In the genomic region with DNA sequence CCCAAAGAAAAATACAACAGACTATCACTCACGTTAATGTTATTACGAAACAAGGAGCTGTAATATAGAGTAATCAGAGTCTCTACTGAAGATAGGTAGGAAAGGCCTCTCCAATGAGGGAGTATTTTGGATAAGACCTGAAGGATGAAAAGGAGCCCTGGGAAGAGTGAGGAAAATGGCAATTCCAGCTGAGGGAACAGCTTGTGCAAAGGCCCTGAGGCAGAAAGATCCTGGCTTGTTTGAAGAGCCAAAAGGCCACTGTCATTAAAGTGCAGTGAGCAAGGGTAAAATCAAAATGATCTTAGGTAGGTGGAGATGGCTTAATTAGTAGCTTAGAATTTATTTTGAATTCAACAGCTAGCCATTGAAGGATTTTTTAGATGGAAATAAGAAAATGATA, we compare ENCODE assay signal across 26 cellular contexts.
DNase-seq lines count a peak whose midpoint lies in the region; ATAC-seq, FAIRE-seq and TF ChIP-seq lines count a peak whose summit lies in the region.
"Had no signal": no experiment of that assay in that cellular context is flagged by ENCODE, and none has a peak within 500 bp of the region (broad histone marks: within the 10 kb centered on the region; RNA-seq: fewer than 3 reads in every experiment).

No MANE protein-coding gene starts in this region.

- no peaks in the 10 kb centered on the region for H3K36me3 Mint-ChIP-seq in activated CD4-positive, alpha-beta memory T cell treated with anti-CD3 and anti-CD28 coated beads for 36 hours
- H3K36me3 Mint-ChIP-seq: CD14-positive monocyte; CD4-positive, alpha-beta memory T cell; CD4-positive, CD25-positive, alpha-beta regulatory T cell had no signal

- no peak overlapping the region for H3K18ac ChIP-seq in H1 (ENCODE audit: extremely low read depth, low read length)

- H3K4me3 Mint-ChIP-seq in activated CD4-positive, alpha-beta memory T cell treated with anti-CD3 and anti-CD28 coated beads for 36 hours: no peak overlapping the region
- H3K4me3 Mint-ChIP-seq: CD14-positive monocyte; CD4-positive, alpha-beta memory T cell; CD4-positive, CD25-positive, alpha-beta regulatory T cell; CD8-positive, alpha-beta memory T cell had no signal

- H3K9ac ChIP-seq in H1 (replicated peaks in 1 of 4; ENCODE audit: extremely low read depth in 1 of 4, low read depth in 3 of 4, low read length in 3 of 4): no peak overlapping the region
- H3K9ac ChIP-seq: BLaER1 had no signal

- intact Hi-C loops in activated CD4-positive, alpha-beta memory T cell treated with anti-CD3 and anti-CD28 coated beads for 36 hours (cut with micrococcal nuclease): no loop called here

- DNase-seq in NCI-H69 (lab: John Stamatoyannopoulos, UW) (peak; percentile 63), H1 (ENCODE audit: low read depth in 1 of 2, low spot score in 2 of 2) (no peak)
- DNase-seq in activated CD4-positive, alpha-beta memory T cell treated with anti-CD3 and anti-CD28 coated beads for 36 hours: no peak
- DNase-seq: 8988T; ACHN; BE2C; C1 segment of cervical spinal cord; CD4-positive, alpha-beta memory T cell; CD4-positive, CD25-positive, alpha-beta regulatory T cell; CD8-positive, alpha-beta memory T cell; COR-L47; DMS 273 treated with DMSO at 0.1 percent for 48 hours; DMS153; DMS53; DMS79; DND-41; EL; GDM1 had no signal

- no peak overlapping the region for H2BK12ac ChIP-seq in H1 (ENCODE audit: low read depth, low read length)

- no peak overlapping the region for H4K8ac ChIP-seq in H1 (ENCODE audit: extremely low read depth, insufficient read depth, low read length)

- H3K14ac ChIP-seq in H1 (ENCODE audit: insufficient read length): no peak overlapping the region

- no peak for FAIRE-seq in H1 (lab: Jason Lieb, UNC)
- FAIRE-seq: A204.1, GM12878, GM12892, GM18507 had no signal

- peaks cover 6% of the 10 kb centered on the region for H3K9me3 Mint-ChIP-seq in activated CD4-positive, alpha-beta memory T cell treated with anti-CD3 and anti-CD28 coated beads for 36 hours

- no peak for TF ChIP-seq POLR2A in H1 (IDR thresholded peaks at IDR 0.05; ENCODE audit: control extremely low read depth in 1 of 2, low read depth in 2 of 2, low read length in 2 of 2)

- no peak for TF ChIP-seq EP300 in H1 (IDR thresholded peaks at IDR 0.05; ENCODE audit: borderline replicate concordance in 1 of 2, low read depth in 2 of 2, low read length in 2 of 2)

- no peaks in the 10 kb centered on the region for H3K27me3 Mint-ChIP-seq in activated CD4-positive, alpha-beta memory T cell treated with anti-CD3 and anti-CD28 coated beads for 36 hours
- H3K27me3 Mint-ChIP-seq: CD4-positive, alpha-beta memory T cell; CD8-positive, alpha-beta memory T cell had no signal

- no peaks in the 10 kb centered on the region for H3K4me1 Mint-ChIP-seq in activated CD4-positive, alpha-beta memory T cell treated with anti-CD3 and anti-CD28 coated beads for 36 hours (ENCODE audit: low read depth)
- H3K4me1 Mint-ChIP-seq: CD14-positive monocyte; CD4-positive, alpha-beta memory T cell; CD4-positive, CD25-positive, alpha-beta regulatory T cell; CD8-positive, alpha-beta memory T cell had no signal

- no peak for TF ChIP-seq RAD21 in H1 (IDR thresholded peaks at IDR 0.05 in 1 of 2, conservative IDR thresholded peaks at IDR 0.05 in 1 of 2; ENCODE audit: low read depth in 2 of 2, low read length in 2 of 2)

- no peak overlapping the region for H3K23ac ChIP-seq in H1 (ENCODE audit: insufficient read length)

- TF ChIP-seq CTCF in HEK293 (tag by site-specific recombination; IDR thresholded peaks at IDR 0.05): no peak
- TF ChIP-seq CTCF in H1 (IDR thresholded peaks at IDR 0.05; ENCODE audit: control extremely low read depth in 1 of 3, insufficient read depth in 1 of 3, low read depth in 1 of 3, low read length in 3 of 3): no peak

- CTCF ChIA-PET in HEK293 (lab: Yijun Ruan, JAX): no interaction called here
- CTCF ChIA-PET in H1 (lab: Charles Lee; ENCODE audit: partially characterized antibody): no interaction called here
- CTCF ChIA-PET in activated CD4-positive, alpha-beta memory T cell treated with anti-CD3 and anti-CD28 coated beads for 36 hours (lab: Charles Lee): no interaction called here

- no peak overlapping the region for H2BK15ac ChIP-seq in H1 (ENCODE audit: low read length)

- no peaks in the 10 kb centered on the region for H3K23me2 ChIP-seq in H1 (ENCODE audit: low read depth, low read length)

- no peaks in the 10 kb centered on the region for H4K20me1 ChIP-seq in H1 (replicated peaks in 1 of 2; ENCODE audit: control insufficient read depth in 1 of 2, insufficient read depth in 2 of 2, low read length in 2 of 2)
- H4K20me1 ChIP-seq: BLaER1 had no signal

- no peak overlapping the region for H2BK120ac ChIP-seq in H1 (replicated peaks; ENCODE audit: low read depth, low read length)

- H3K79me1 ChIP-seq in H1 (ENCODE audit: low read depth, low read length): no peaks in the 10 kb centered on the region

- no peak overlapping the region for H2BK5ac ChIP-seq in H1 (ENCODE audit: low read depth, low read length)

- ATAC-seq in GM19328 (IDR thresholded peaks at IDR 0.05; ENCODE audit: unreplicated experiment): no peak

- POLR2A ChIA-PET in HEK293 (lab: Yijun Ruan, JAX): no interaction called here
- POLR2A ChIA-PET in H1 (lab: Charles Lee; ENCODE audit: partially characterized antibody): interaction anchor here (0.6 kb wide), 1 partner anchor 39 kb away, joined by 3 read pairs; no protein-coding TSS in a partner anchor
- POLR2A ChIA-PET in activated CD4-positive, alpha-beta memory T cell treated with anti-CD3 and anti-CD28 coated beads for 36 hours (lab: Charles Lee): no interaction called here

- no peak overlapping the region for H3K27ac Mint-ChIP-seq in activated CD4-positive, alpha-beta memory T cell treated with anti-CD3 and anti-CD28 coated beads for 36 hours

- no peaks in the 10 kb centered on the region for H3K27me3 ChIP-seq in H1 (replicated peaks in 1 of 4; ENCODE audit: control insufficient read depth in 3 of 4, extremely low read depth in 1 of 4, insufficient read depth in 3 of 4, low read length in 3 of 4)
- H3K27me3 ChIP-seq: BE2C, BLaER1 had no signal

- no peak overlapping the region for H2AFZ ChIP-seq in H1 (ENCODE audit: low read length)

- H3K79me2 ChIP-seq in H1 (ENCODE audit: control insufficient read depth in 1 of 2, insufficient read depth in 2 of 2, low read length in 2 of 2): no peaks in the 10 kb centered on the region

- H3K4me1 ChIP-seq in HEK293 (ENCODE audit: control insufficient read depth, insufficient read depth, low read length): no peaks in the 10 kb centered on the region
- H3K4me1 ChIP-seq in H1 (replicated peaks in 1 of 4; ENCODE audit: control insufficient read depth in 3 of 4, insufficient read depth in 4 of 4, low read length in 3 of 4): peaks cover 0 to 12% (median 4%) of the 10 kb centered on the region in 4 experiments; a peak in 3 of 7 replicates
- H3K4me1 ChIP-seq: BE2C had no signal

- H3K36me3 ChIP-seq in HEK293 (ENCODE audit: control insufficient read depth in 2 of 2, insufficient read depth in 1 of 2, low read length in 2 of 2) (no peaks in the 10 kb centered on the region), H1 (ENCODE audit: control insufficient read depth in 2 of 4, insufficient read depth in 4 of 4, low read length in 3 of 4) (no peaks in the 10 kb centered on the region)
- H3K36me3 ChIP-seq: BE2C had no signal

- no peak overlapping the region for H2AK5ac ChIP-seq in H1 (ENCODE audit: low read depth, low read length)

- no peak overlapping the region for H2BK20ac ChIP-seq in H1 (ENCODE audit: low read length)

- no peak overlapping the region for H3K4me2 ChIP-seq in H1 (ENCODE audit: insufficient read depth in 1 of 2, low read depth in 2 of 2, low read length in 2 of 2)
- H3K4me2 ChIP-seq: BLaER1 had no signal

- H3K9me3 ChIP-seq in HEK293 (ENCODE audit: control insufficient read depth, insufficient read depth, low read depth, low read length) (no peaks in the 10 kb centered on the region), H1 (ENCODE audit: insufficient read depth in 2 of 2, low read depth in 1 of 2, low read length in 1 of 2) (no peaks in the 10 kb centered on the region)
- H3K9me3 ChIP-seq: BE2C had no signal

- 64% methylated on average over 2 of the region's 2 CpGs; no CpG with 5 or more reads in 1 of the 2 experiments for WGBS in H1 (ENCODE audit: extremely low coverage in 1 of 2, insufficient coverage in 1 of 2, insufficient read length in 1 of 2, insufficient replicate concordance in 2 of 2, low coverage in 1 of 2, low lambda C conversion rate in 2 of 2, missing lambda C conversion rate in 1 of 2), 2 experiments

- H4K91ac ChIP-seq in H1 (replicated peaks; ENCODE audit: insufficient read length, low read length): no peak overlapping the region

- no peak overlapping the region for H3K4me3 ChIP-seq in HEK293 (ENCODE audit: low read depth, low read length)
- no peak overlapping the region for H3K4me3 ChIP-seq in H1 (ENCODE audit: extremely low read depth in 1 of 4, insufficient read depth in 2 of 4, low read depth in 3 of 4, low read length in 4 of 4)
- H3K4me3 ChIP-seq: BLaER1, GM12878 had no signal

- H3K4ac ChIP-seq in H1 (replicated peaks; ENCODE audit: insufficient read length, low read depth, low read length): no peak overlapping the region

- H3K27ac ChIP-seq in HEK293 (ENCODE audit: extremely low read depth, low read depth, low read length) (no peak overlapping the region), H1 (ENCODE audit: low read depth, low read length) (no peak overlapping the region)
- H3K27ac ChIP-seq: BLaER1 had no signal

- H3K56ac ChIP-seq in H1 (replicated peaks; ENCODE audit: insufficient read length, low read depth, low read length): no peak overlapping the region

- H4K5ac ChIP-seq in H1 (ENCODE audit: insufficient read length, low read depth, low read length): no peak overlapping the region

TF ChIP-seq in HEK293, 187 proteins besides CTCF, POLR2A, EP300 and RAD21:
- TF ChIP-seq ZNF239 (tag by site-specific recombination; IDR thresholded peaks at IDR 0.05) (no peak), SCRT1 (tag by site-specific recombination; IDR thresholded peaks at IDR 0.05; ENCODE audit: borderline replicate concordance) (no peak), GLIS1 (tag by site-specific recombination; IDR thresholded peaks at IDR 0.05) (no peak), ZNF426 (tag by site-specific recombination; IDR thresholded peaks at IDR 0.05) (no peak), ZNF621 (tag by site-specific recombination; IDR thresholded peaks at IDR 0.05) (no peak), ZNF623 (tag by site-specific recombination; IDR thresholded peaks at IDR 0.05) (peak; percentile 81)

TF ChIP-seq in H1, 55 proteins besides CTCF, POLR2A, EP300 and RAD21:
- TF ChIP-seq CBX5 (IDR thresholded peaks at IDR 0.05; ENCODE audit: low read depth, low read length) (no peak), RBBP5 (IDR thresholded peaks at IDR 0.05; ENCODE audit: borderline replicate concordance, low read depth, low read length) (no peak), KDM1A (IDR thresholded peaks at IDR 0.05; ENCODE audit: borderline replicate concordance, low read length) (peak; percentile 71; the same call in 1 of the 2 replicates), HDAC2 (IDR thresholded peaks at IDR 0.05; ENCODE audit: borderline replicate concordance in 1 of 2, low read depth in 2 of 2, low read length in 2 of 2) (peak in 1 of 2 experiments; percentile 57; a peak in 1 of 4 replicates)
